Comparison of ENCODE assay signal across 12 cellular contexts in the genomic region with DNA sequence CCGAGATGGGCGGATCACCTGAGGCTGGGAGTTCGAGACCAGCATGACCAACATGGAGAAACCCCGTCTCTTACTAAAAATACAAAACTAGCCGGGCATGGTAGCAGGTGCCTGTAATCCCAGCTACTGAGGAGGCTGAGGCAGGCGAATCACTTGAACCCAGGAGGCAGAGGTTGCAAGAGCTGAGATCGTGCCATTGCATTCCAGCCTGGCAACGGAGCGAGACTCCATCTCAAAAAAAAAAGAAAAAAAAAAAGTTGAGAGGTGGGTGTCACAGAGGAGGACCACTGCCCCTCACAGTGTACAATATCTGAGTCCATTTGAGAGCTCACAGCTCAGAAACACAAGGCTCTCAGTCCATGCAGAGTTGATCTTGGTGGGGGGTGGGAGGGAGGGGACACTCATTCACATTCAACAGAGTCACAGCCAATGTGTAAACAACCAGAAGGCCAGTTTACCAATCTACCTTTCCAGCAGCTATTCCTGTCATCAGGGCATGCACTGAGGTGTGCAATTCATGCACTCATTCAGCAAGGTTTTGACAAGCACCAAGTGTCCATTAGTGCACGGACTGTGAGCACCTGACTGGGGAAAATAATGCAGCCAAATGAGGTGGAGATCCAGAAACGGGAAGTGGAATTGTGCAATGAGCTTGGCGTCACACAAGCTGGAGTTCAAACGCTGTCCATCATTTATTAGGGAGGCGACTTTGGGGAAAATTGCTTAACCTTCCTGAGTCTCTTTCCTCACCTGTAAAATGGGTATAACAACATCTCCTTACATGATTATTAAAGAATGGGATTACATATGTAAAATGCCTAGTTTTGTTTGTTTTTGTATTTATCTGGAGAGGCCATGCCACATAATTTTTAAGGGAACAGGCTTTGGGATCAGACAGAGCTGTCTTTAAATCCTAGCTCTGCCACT. TPM values are rescaled to one million over a fixed set of nuclear protein-coding genes. Genes with fewer than 3 reads are reported as not detected.
DNase-seq lines count a peak whose midpoint lies in the region; ATAC-seq, FAIRE-seq and TF ChIP-seq lines count a peak whose summit lies in the region.
"Had no signal": no experiment of that assay in that cellular context is flagged by ENCODE, and none has a peak within 500 bp of the region (broad histone marks: within the 10 kb centered on the region; RNA-seq: fewer than 3 reads in every experiment).

No MANE protein-coding gene starts in this region.

- no peaks in the 10 kb centered on the region for H3K27me3 ChIP-seq in H1 (replicated peaks in 1 of 4; ENCODE audit: control insufficient read depth in 3 of 4, extremely low read depth in 1 of 4, insufficient read depth in 3 of 4, low read length in 3 of 4)
- H3K27me3 ChIP-seq: heart right ventricle, vagina had no signal

- TF ChIP-seq POLR2A in H1 (IDR thresholded peaks at IDR 0.05; ENCODE audit: control extremely low read depth in 1 of 2, low read depth in 2 of 2, low read length in 2 of 2) = no peak

- peak overlapping the region in 1 of 4 experiments; percentile 1; a peak in 2 of 7 replicates for H3K9ac ChIP-seq in H1 (replicated peaks in 1 of 4; ENCODE audit: extremely low read depth in 1 of 4, low read depth in 3 of 4, low read length in 3 of 4)

- 0 out of 2 replicates have a peak overlapping the region, but pooled peaks have one; percentile 89 for H2BK15ac ChIP-seq in H1 (ENCODE audit: low read length)

- no peak for TF ChIP-seq EP300 in H1 (IDR thresholded peaks at IDR 0.05; ENCODE audit: borderline replicate concordance in 1 of 2, low read depth in 2 of 2, low read length in 2 of 2)

- no peak overlapping the region for H3K18ac ChIP-seq in H1 (ENCODE audit: extremely low read depth, low read length)

- no peak for TF ChIP-seq CTCF in H1 (IDR thresholded peaks at IDR 0.05; ENCODE audit: control extremely low read depth in 1 of 3, insufficient read depth in 1 of 3, low read depth in 1 of 3, low read length in 3 of 3)

- peaks cover 0 to 11% of the 10 kb centered on the region in 2 experiments; a peak in 1 of 4 replicates for H3K79me2 ChIP-seq in H1 (ENCODE audit: control insufficient read depth in 1 of 2, insufficient read depth in 2 of 2, low read length in 2 of 2)

- CTCF ChIA-PET in H1 (lab: Charles Lee; ENCODE audit: partially characterized antibody) = interaction anchor here (0.6 to 1.3 kb wide), 5 partner anchors 19 to 77 kb away, joined by 3 to 4 read pairs (median 3); no protein-coding TSS in a partner anchor

- H4K8ac ChIP-seq in H1 (ENCODE audit: extremely low read depth, insufficient read depth, low read length) = no peak overlapping the region

- intact Hi-C loops in Right ventricle myocardium superior (cut with DNase I) = no loop called here

- H3K9me3 ChIP-seq in H1 (ENCODE audit: insufficient read depth in 2 of 2, low read depth in 1 of 2, low read length in 1 of 2) = no peaks in the 10 kb centered on the region
- H3K9me3 ChIP-seq: HAP-1, heart right ventricle, vagina had no signal

- no peak overlapping the region for H4K91ac ChIP-seq in H1 (replicated peaks; ENCODE audit: insufficient read length, low read length)

- H2BK20ac ChIP-seq in H1 (ENCODE audit: low read length) = no peak overlapping the region

- H2AK5ac ChIP-seq in H1 (ENCODE audit: low read depth, low read length) = no peak overlapping the region

- WGBS in H1 (ENCODE audit: extremely low coverage in 1 of 2, insufficient coverage in 1 of 2, insufficient read length in 1 of 2, insufficient replicate concordance in 2 of 2, low coverage in 1 of 2, low lambda C conversion rate in 2 of 2, missing lambda C conversion rate in 1 of 2), 2 experiments = 91% methylated on average over 11 of the region's 14 CpGs; no CpG with 5 or more reads in 1 of the 2 experiments

- H3K4ac ChIP-seq in H1 (replicated peaks; ENCODE audit: insufficient read length, low read depth, low read length) = no peak overlapping the region

- no peak overlapping the region for H4K5ac ChIP-seq in H1 (ENCODE audit: insufficient read length, low read depth, low read length)

- H3K14ac ChIP-seq in H1 (ENCODE audit: insufficient read length) = no peak overlapping the region

- TF ChIP-seq RAD21 in H1 (IDR thresholded peaks at IDR 0.05 in 1 of 2, conservative IDR thresholded peaks at IDR 0.05 in 1 of 2; ENCODE audit: low read depth in 2 of 2, low read length in 2 of 2) = no peak

- POLR2A ChIA-PET in H1 (lab: Charles Lee; ENCODE audit: partially characterized antibody) = interaction anchor here (1.0 to 15.8 kb wide), 5 partner anchors 11 to 28 kb away, joined by 3 to 229 read pairs (median 4); partner anchors contain the start of gene EIF5

- no peak overlapping the region for H2BK5ac ChIP-seq in H1 (ENCODE audit: low read depth, low read length)

- no peaks in the 10 kb centered on the region; the same call in 1 of the 2 replicates for H3K79me1 ChIP-seq in H1 (ENCODE audit: low read depth, low read length)

- H2BK12ac ChIP-seq in H1 (ENCODE audit: low read depth, low read length) = no peak overlapping the region

- H3K4me1 ChIP-seq in H1 (replicated peaks in 1 of 4; ENCODE audit: control insufficient read depth in 3 of 4, insufficient read depth in 4 of 4, low read length in 3 of 4) = peaks cover 0 to 4% (median 2%) of the 10 kb centered on the region in 4 experiments; a peak in 3 of 7 replicates

- peak; percentile 15 for DNase-seq in NCI-H187 treated with DMSO at 0.1 percent for 48 hours (lab: John Stamatoyannopoulos, UW)
- DNase-seq in NCI-H187 (lab: John Stamatoyannopoulos, UW) = no peak
- peak; percentile 38 for DNase-seq in NCI-H526 treated with DMSO at 0.1 percent for 48 hours (lab: John Stamatoyannopoulos, UW)
- DNase-seq in H1 (ENCODE audit: low read depth in 1 of 2, low spot score in 2 of 2) = no peak
- DNase-seq in renal cortical epithelial cell (ENCODE audit: low read depth) = peak; percentile 94
- DNase-seq in NK-92 (lab: John Stamatoyannopoulos, UW; ENCODE audit: unreplicated experiment) = no peak
- no peak for DNase-seq in Right ventricle myocardium superior
- no peak for DNase-seq in OCI-M2 (lab: John Stamatoyannopoulos, UW; ENCODE audit: unreplicated experiment)
- DNase-seq: activated CD4-positive, alpha-beta memory T cell treated with anti-CD3 and anti-CD28 coated beads, Interleukin-2, amount 10 ng/mL, durations not matched to agents 7 days and 5 days had no signal

- 0 out of 2 replicates have a peak overlapping the region, but pooled peaks have one; percentile 45 for H3K27ac ChIP-seq in H1 (ENCODE audit: low read depth, low read length)
- H3K27ac ChIP-seq: heart right ventricle, vagina had no signal

- H3K4me2 ChIP-seq in H1 (ENCODE audit: insufficient read depth in 1 of 2, low read depth in 2 of 2, low read length in 2 of 2) = peak overlapping the region; percentile 48 to 55; a peak in 3 of 4 replicates

- H2AFZ ChIP-seq in H1 (ENCODE audit: low read length) = no peak overlapping the region

- H3K4me3 ChIP-seq in H1 (ENCODE audit: extremely low read depth in 1 of 4, insufficient read depth in 2 of 4, low read depth in 3 of 4, low read length in 4 of 4) = no peak overlapping the region
- H3K4me3 ChIP-seq: HAP-1, heart right ventricle, vagina had no signal

- H3K56ac ChIP-seq in H1 (replicated peaks; ENCODE audit: insufficient read length, low read depth, low read length) = no peak overlapping the region

- FAIRE-seq in H1 (lab: Jason Lieb, UNC) = no peak

- no peaks in the 10 kb centered on the region for H3K36me3 ChIP-seq in H1 (ENCODE audit: control insufficient read depth in 2 of 4, insufficient read depth in 4 of 4, low read length in 3 of 4)
- H3K36me3 ChIP-seq: heart right ventricle, vagina had no signal

- 0 out of 2 replicates have a peak, but pooled peaks cover 2% of the 10 kb centered on the region for H3K23me2 ChIP-seq in H1 (ENCODE audit: low read depth, low read length)

- no peak overlapping the region for H2BK120ac ChIP-seq in H1 (replicated peaks; ENCODE audit: low read depth, low read length)

- ATAC-seq in Right ventricle myocardium superior (ENCODE audit: poor library complexity) = no peak
- ATAC-seq: heart right ventricle had no signal

- no peak overlapping the region for H3K23ac ChIP-seq in H1 (ENCODE audit: insufficient read length)

- H4K20me1 ChIP-seq in H1 (replicated peaks in 1 of 2; ENCODE audit: control insufficient read depth in 1 of 2, insufficient read depth in 2 of 2, low read length in 2 of 2) = peaks cover 0 to 2% of the 10 kb centered on the region in 2 experiments

TF ChIP-seq in H1, 55 proteins besides CTCF, POLR2A, EP300 and RAD21:
- TF ChIP-seq, protein P1, sequence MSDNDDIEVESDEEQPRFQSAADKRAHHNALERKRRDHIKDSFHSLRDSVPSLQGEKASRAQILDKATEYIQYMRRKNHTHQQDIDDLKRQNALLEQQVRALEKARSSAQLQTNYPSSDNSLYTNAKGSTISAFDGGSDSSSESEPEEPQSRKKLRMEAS (IDR thresholded peaks at IDR 0.05) = no peak
- TF ChIP-seq CEBPB (IDR thresholded peaks at IDR 0.05; ENCODE audit: low read depth, low read length) (peak; percentile 47; the same call in 1 of the 2 replicates), NANOG (IDR thresholded peaks at IDR 0.05; ENCODE audit: insufficient read depth, low read depth, low read length, poor library complexity, severe bottlenecking) (no peak)

RNA-seq across cellular contexts. Expression of gene EIF5, which starts 4.4 kb away (rescaled TPM):
- total RNA-seq in H1 (2021; fragmentation: NEBNext Ultra II Directional; extraction: Animal tissue kit (Norgen Biotek cat#: 25700)) = 323 and 328 TPM in 2 replicates
- polyA plus RNA-seq in H1 (2011; rRNA removed) = 179 and 184 TPM in 2 replicates
- polyA plus RNA-seq in H1 (2011; cell fraction: cytosol; rRNA removed) = 254 TPM
- 169 TPM for polyA plus RNA-seq in H1 (2011; cell fraction: nucleus; rRNA removed)
- polyA plus RNA-seq in H1 (2012, experiment 1 of 2) = 243 to 415 TPM (median 345 TPM) in 4 replicates
- 24.0 TPM for polyA plus RNA-seq in H1 (2012, experiment 2 of 2)
- polyA plus RNA-seq in H1 (2013, experiment 1 of 2) = 314 TPM
- 325 TPM for polyA plus RNA-seq in H1 (2013, experiment 2 of 2)
- polyA minus RNA-seq in H1 (2011; rRNA and poly(A)+ RNA removed) = 277 and 334 TPM in 2 replicates
- polyA minus RNA-seq in H1 (2011; cell fraction: cytosol; rRNA and poly(A)+ RNA removed) = 213 TPM
- polyA minus RNA-seq in H1 (2011; cell fraction: nucleus; rRNA and poly(A)+ RNA removed) = 361 TPM
- total RNA-seq in renal cortical epithelial cell (117 and 173 TPM in 2 replicates), Right ventricle myocardium superior (234 TPM)

RNA-seq across cellular contexts. Expression of gene MARK3, which starts 55.5 kb away (rescaled TPM):
- 76.6 and 76.9 TPM in 2 replicates for total RNA-seq in H1 (2021; fragmentation: NEBNext Ultra II Directional; extraction: Animal tissue kit (Norgen Biotek cat#: 25700))
- 37.6 and 39.4 TPM in 2 replicates for polyA plus RNA-seq in H1 (2011; rRNA removed)
- 58.3 TPM for polyA plus RNA-seq in H1 (2011; cell fraction: cytosol; rRNA removed)
- 56.3 TPM for polyA plus RNA-seq in H1 (2011; cell fraction: nucleus; rRNA removed)
- 59.9 to 69.8 TPM (median 62.5 TPM) in 4 replicates for polyA plus RNA-seq in H1 (2012, experiment 1 of 2)
- 9.7 TPM for polyA plus RNA-seq in H1 (2012, experiment 2 of 2)
- polyA plus RNA-seq in H1 (2013, experiment 1 of 2) = 42.6 TPM
- polyA plus RNA-seq in H1 (2013, experiment 2 of 2) = 40.8 TPM
- polyA minus RNA-seq in H1 (2011; rRNA and poly(A)+ RNA removed) = 67.6 and 67.8 TPM in 2 replicates
- 37.8 TPM for polyA minus RNA-seq in H1 (2011; cell fraction: cytosol; rRNA and poly(A)+ RNA removed)
- 75.3 TPM for polyA minus RNA-seq in H1 (2011; cell fraction: nucleus; rRNA and poly(A)+ RNA removed)
- total RNA-seq in renal cortical epithelial cell = 68.8 and 100 TPM in 2 replicates
- total RNA-seq in Right ventricle myocardium superior = 137 TPM

Comparison
In these comparisons a context has a peak if more than half of its experiments do, and no peak if none do; other contexts are left out.
1. DNase-seq: peak in NCI-H187 treated with DMSO at 0.1 percent for 48 hours (single experiment), NCI-H526 treated with DMSO at 0.1 percent for 48 hours (single experiment) and renal cortical epithelial cell (single experiment); none in NCI-H187 (0 of 2), H1 (0 of 2), NK-92 (single experiment), Right ventricle myocardium superior (single experiment) and OCI-M2 (single experiment).